11 cellular contexts compared by ENCODE assay signal in genomic region chr10:61097026-61097425, GRCh38.
DNase-seq lines count a peak whose midpoint lies in the region; TF ChIP-seq lines count a peak whose summit lies in the region.
"Had no signal": no experiment of that assay in that cellular context is flagged by ENCODE, and none has a peak within 500 bp of the region (broad histone marks: within the 10 kb centered on the region; RNA-seq: fewer than 3 reads in every experiment).

No MANE protein-coding gene starts in this region.

- TF ChIP-seq CTCF in brain microvascular endothelial cell (IDR thresholded peaks at IDR 0.05; ENCODE audit: low read depth, low read length, missing control alignments) (no peak), H9 (conservative IDR thresholded peaks at IDR 0.05) (no peak)

- H3K4me2 ChIP-seq in H9 (ENCODE audit: insufficient read depth, insufficient read length, low read length): no peak overlapping the region

- H2BK15ac ChIP-seq in H9 (ENCODE audit: low read depth, low read length): no peak overlapping the region

- no peak overlapping the region for H2BK5ac ChIP-seq in H9 (ENCODE audit: insufficient read length, low read length)

- H3K27me3 ChIP-seq in brain microvascular endothelial cell (replicated peaks): no peaks in the 10 kb centered on the region
- no peaks in the 10 kb centered on the region for H3K27me3 ChIP-seq in H9 (ENCODE audit: insufficient read depth, low read length)

- no peak overlapping the region for H2BK120ac ChIP-seq in H9 (ENCODE audit: low read depth, low read length, poor library complexity, severe bottlenecking)

- no CpG with 5 or more reads among the region's 1 CpG for WGBS in H9 (ENCODE audit: extremely low coverage, insufficient read length, low lambda C conversion rate)

- no peak overlapping the region for H4K8ac ChIP-seq in H9 (replicated peaks; ENCODE audit: insufficient read length, low read depth, low read length)

- H4K5ac ChIP-seq in H9 (ENCODE audit: insufficient read length, low read depth, low read length): no peak overlapping the region

- H3K23me2 ChIP-seq in H9 (ENCODE audit: insufficient read length, low read depth, low read length, poor library complexity, severe bottlenecking): no peaks in the 10 kb centered on the region

- no peak overlapping the region for H3K14ac ChIP-seq in H9 (ENCODE audit: insufficient read depth, low read length)

- no peaks in the 10 kb centered on the region for H3K9me3 ChIP-seq in H9 (ENCODE audit: control insufficient read depth, low read depth, low read length)

- H4K91ac ChIP-seq in H9 (ENCODE audit: insufficient read length, low read depth, low read length): no peak overlapping the region

- no peak overlapping the region for H2AK5ac ChIP-seq in H9 (ENCODE audit: insufficient read length, low read length)

- no peak overlapping the region for H3K56ac ChIP-seq in H9 (ENCODE audit: insufficient read length, low read depth, low read length)

- H3K27ac ChIP-seq in brain microvascular endothelial cell: peak overlapping the region; percentile 31
- peak overlapping the region; percentile 92 for H3K27ac ChIP-seq in temporal lobe (ENCODE audit: low read depth, low read length)
- H3K27ac ChIP-seq in H9 (ENCODE audit: insufficient read length, low read depth, low read length): no peak overlapping the region

- H2AFZ ChIP-seq in H9 (ENCODE audit: low read length): no peak overlapping the region

- H3K4me1 Mint-ChIP-seq in H9: peaks cover 0 to 6% of the 10 kb centered on the region in 2 experiments; a peak in 2 of 4 replicates

- no peaks in the 10 kb centered on the region for H4K20me1 ChIP-seq in H9 (ENCODE audit: control insufficient read depth, insufficient read depth, insufficient read length)

- DNase-seq in OCI-M1 (lab: John Stamatoyannopoulos, UW) (peak; percentile 64), brain microvascular endothelial cell (peak; percentile 35), globus pallidus (ENCODE audit: low spot score) (peak; percentile 20), H9 (no peak), NCI-H128 (lab: John Stamatoyannopoulos, UW; ENCODE audit: unreplicated experiment) (no peak), NCI-H748 treated with DMSO at 0.1 percent for 48 hours (lab: John Stamatoyannopoulos, UW) (no peak)
- DNase-seq: NCI-H1048, NCI-H1694, NCI-H774 had no signal

- no peak overlapping the region for H3K9ac ChIP-seq in H9 (ENCODE audit: extremely low read depth, insufficient read length, low read length)

- H3K36me3 ChIP-seq in brain microvascular endothelial cell (replicated peaks): no peaks in the 10 kb centered on the region

- H3K23ac ChIP-seq in H9 (ENCODE audit: insufficient read length, low read depth, low read length): no peak overlapping the region

- H3K18ac ChIP-seq in H9 (ENCODE audit: insufficient read length, low read depth, low read length): no peak overlapping the region

- H3T11ph ChIP-seq in H9 (ENCODE audit: low read length): no peak overlapping the region

- no peak overlapping the region for H2BK12ac ChIP-seq in H9 (ENCODE audit: insufficient read length, low read depth, low read length)

- H3K4me1 ChIP-seq in H9 (ENCODE audit: insufficient read depth, low read length): no peaks in the 10 kb centered on the region

- no peak overlapping the region for H3K4ac ChIP-seq in H9 (ENCODE audit: low read depth, low read length)

- no peaks in the 10 kb centered on the region for H3K36me3 Mint-ChIP-seq in H9 (ENCODE audit: insufficient read depth in 1 of 3, low read depth in 3 of 3)

- no peaks in the 10 kb centered on the region for H3K79me2 ChIP-seq in H9 (ENCODE audit: insufficient read depth, low read length)

- in situ Hi-C loops in brain microvascular endothelial cell (cut with HindIII; ENCODE audit: low pct_ligation_motif_present, low sequenced_read_pairs): no loop called here

- no peaks in the 10 kb centered on the region for H3K79me1 ChIP-seq in H9 (ENCODE audit: insufficient read depth, low read depth, low read length, poor library complexity, severe bottlenecking)

- H3K27me3 Mint-ChIP-seq in H9 (ENCODE audit: low read depth): no peaks in the 10 kb centered on the region

- H3K9me3 Mint-ChIP-seq in H9: no peaks in the 10 kb centered on the region

- no peak overlapping the region for H3K4me3 Mint-ChIP-seq in H9
- H3K4me3 Mint-ChIP-seq: IgD-negative memory B cell had no signal

- no peak overlapping the region for H3K27ac Mint-ChIP-seq in H9

- H3K4me3 ChIP-seq in brain microvascular endothelial cell (ENCODE audit: low read depth, low read length): no peak overlapping the region

- no peak overlapping the region for H2BK20ac ChIP-seq in H9 (ENCODE audit: low read depth, low read length, poor library complexity, severe bottlenecking)

Comparison
In these comparisons a context has a peak if more than half of its experiments do, and no peak if none do; other contexts are left out.
1. DNase-seq: peak in OCI-M1 (single experiment), brain microvascular endothelial cell (single experiment) and globus pallidus (single experiment); none in H9 (single experiment), NCI-H128 (single experiment) and NCI-H748 treated with DMSO at 0.1 percent for 48 hours (single experiment).